ENCODE assay signal across 1 cellular context in genomic region chr4:39713691-39714090, GRCh38.
TF ChIP-seq lines count a peak whose summit lies in the region.

No MANE protein-coding gene starts in this region.

TF ChIP-seq in GM12878, 131 proteins besides CTCF, POLR2A, EP300 and RAD21 (continued from another document):
- peak; percentile 75 for TF ChIP-seq BCL3 (IDR thresholded peaks at IDR 0.05; ENCODE audit: borderline replicate concordance, insufficient read depth, low read depth, low read length, poor library complexity, severe bottlenecking)
